3 cellular contexts compared by ENCODE assay signal in genomic region chr15:84146299-84146698, GRCh38.
A peak's percentile ranks its signal among the peaks of the same experiment; 100 is the strongest.
DNase-seq lines count a peak whose midpoint lies in the region; ATAC-seq and TF ChIP-seq lines count a peak whose summit lies in the region.
"Not testable (repeated sequence)": the region's sequence is repeated elsewhere in the genome, so short reads cannot be mapped to it uniquely, and the experiment has no call there.

No MANE protein-coding gene starts in this region.

- H3K9me3 ChIP-seq in heart left ventricle: not testable (repeated sequence)

- intact Hi-C loops in Right ventricle myocardium superior (cut with DNase I); heart left ventricle (cut with DNase I); left ventricle myocardium superior (cut with micrococcal nuclease): not testable (repeated sequence)

- peak overlapping the region in 1 of 12 donors; percentile 83 for H3K27ac ChIP-seq in heart left ventricle

- DNase-seq in Right ventricle myocardium superior, heart left ventricle, left ventricle myocardium superior: not testable (repeated sequence)

- H3K36me3 ChIP-seq in heart left ventricle: not testable (repeated sequence)

- H3K4me3 ChIP-seq in heart left ventricle: not testable (repeated sequence)

- TF ChIP-seq POLR2A in heart left ventricle (IDR thresholded peaks at IDR 0.05): not testable (repeated sequence)

- peak; percentile 60 for ATAC-seq in Right ventricle myocardium superior (ENCODE audit: poor library complexity)
- peak in 3 of 4 donors; percentile 44 to 63 (median 48) for ATAC-seq in heart left ventricle
- peak; percentile 56 for ATAC-seq in left ventricle myocardium superior

- 60 to 91% (median 72%) methylated on average over 3 of the region's 3 CpGs for WGBS in heart left ventricle, 4 donors

- H3K27me3 ChIP-seq in heart left ventricle: not testable (repeated sequence)

- TF ChIP-seq CTCF in heart left ventricle (IDR thresholded peaks at IDR 0.05): not testable (repeated sequence)

- H3K4me1 ChIP-seq in heart left ventricle: not testable (repeated sequence)
